21 cellular contexts compared by ENCODE assay signal in the genomic region with DNA sequence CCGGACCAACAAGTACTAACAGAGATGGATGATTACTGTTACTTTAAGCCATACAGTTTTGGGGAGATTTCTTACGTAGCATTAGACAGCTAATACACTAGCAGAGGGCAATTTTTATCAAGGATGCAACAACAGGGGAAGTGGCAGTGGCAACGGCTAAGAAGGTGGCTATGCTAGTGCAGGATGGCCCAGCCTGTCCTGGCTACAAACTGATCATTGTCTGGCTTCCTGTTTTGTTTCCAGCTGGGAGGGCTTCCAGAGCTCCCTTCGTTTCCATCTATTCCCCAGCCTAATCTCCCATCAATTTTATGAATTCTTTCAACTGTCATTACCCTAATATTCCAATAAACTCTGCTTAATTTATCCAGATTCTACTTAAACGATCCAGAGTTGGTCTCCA. TPM values are rescaled to one million over a fixed set of nuclear protein-coding genes. Genes with fewer than 3 reads are reported as not detected.
"Had no signal": no experiment of that assay in that cellular context is flagged by ENCODE, and none has a peak within 500 bp of the region (broad histone marks: within the 10 kb centered on the region; RNA-seq: fewer than 3 reads in every experiment).

No MANE protein-coding gene starts in this region.

- H3K27ac Mint-ChIP-seq: activated T-helper 1 cell treated with anti-CD3 and anti-CD28 coated beads, Interleukin-12 subunit alpha, Interleukin-12 subunit beta, Interleukin-2, Interleukin-4 antibody, amounts not matched to agents 30 ng/mL and 10 ng/mL and 1 ng/mL, durations not matched to agents 14 hours and 24 hours and 36 hours; stimulated activated naive B cell treated with anti-CD40 and anti-IgM and Interleukin-4, amounts not matched to agents 10 μg/mL and 1 μg/mL and 100 μg/mL, for 72 hours; WTC11 had no signal

- H3K4me3 Mint-ChIP-seq: activated T-helper 1 cell treated with anti-CD3 and anti-CD28 coated beads, Interleukin-12 subunit alpha, Interleukin-12 subunit beta, Interleukin-2, Interleukin-4 antibody, amounts not matched to agents 30 ng/mL and 10 ng/mL and 1 ng/mL, durations not matched to agents 14 hours and 24 hours and 36 hours; natural killer cell treated with Interleukin-12 subunit alpha and Interleukin-12 subunit beta and Interleukin-15 and Interleukin-18, amount 100 ng/mL, for 72 hours; stimulated activated naive B cell treated with anti-CD40 and anti-IgM and Interleukin-4, amounts not matched to agents 10 μg/mL and 1 μg/mL and 100 μg/mL, for 72 hours; WTC11 had no signal

- H3K27me3 ChIP-seq: right atrium auricular region, thyroid gland, vagina had no signal

- H3K9me3 Mint-ChIP-seq: activated T-helper 1 cell treated with anti-CD3 and anti-CD28 coated beads, Interleukin-12 subunit alpha, Interleukin-12 subunit beta, Interleukin-2, Interleukin-4 antibody, amounts not matched to agents 30 ng/mL and 10 ng/mL and 1 ng/mL, durations not matched to agents 14 hours and 24 hours and 36 hours; natural killer cell treated with Interleukin-12 subunit alpha and Interleukin-12 subunit beta and Interleukin-15 and Interleukin-18, amount 100 ng/mL, for 72 hours; stimulated activated naive B cell treated with anti-CD40 and anti-IgM and Interleukin-4, amounts not matched to agents 10 μg/mL and 1 μg/mL and 100 μg/mL, for 72 hours; WTC11 had no signal

- H3K27me3 Mint-ChIP-seq: natural killer cell treated with Interleukin-12 subunit alpha and Interleukin-12 subunit beta and Interleukin-15 and Interleukin-18, amount 100 ng/mL, for 72 hours; stimulated activated naive B cell treated with anti-CD40 and anti-IgM and Interleukin-4, amounts not matched to agents 10 μg/mL and 1 μg/mL and 100 μg/mL, for 72 hours had no signal

- H3K4me1 ChIP-seq: thyroid gland, vagina had no signal

- DNase-seq: activated CD4-positive, alpha-beta T cell treated with anti-CD3 and anti-CD28 coated beads for 48 hours; aorta; islet precursor cell; mesenchymal stem cell; nucleus accumbens; SHP77 treated with DMSO at 0.1 percent for 48 hours; stimulated activated CD4-positive, alpha-beta T cell treated with anti-CD3 and anti-CD28 coated beads, Interleukin-2, amount 100 ng/mL, for 48 hours; stimulated activated naive B cell treated with anti-CD40 and anti-IgM and Interleukin-4, amounts not matched to agents 10 μg/mL and 1 μg/mL and 100 μg/mL, for 72 hours; thyroid gland had no signal

- ATAC-seq: esophagus mucosa; left lobe of liver; natural killer cell treated with Interleukin-12 subunit alpha and Interleukin-12 subunit beta and Interleukin-15 and Interleukin-18, amount 100 ng/mL, for 72 hours; SK-N-SH treated with all-trans-retinoic acid at 6 μM for 48 hours; stimulated activated naive B cell treated with anti-CD40 and anti-IgM and Interleukin-4, amounts not matched to agents 10 μg/mL and 1 μg/mL and 100 μg/mL, for 72 hours; WTC11 had no signal

- H3K27ac ChIP-seq: right atrium auricular region, thyroid gland, vagina had no signal

- H3K4me3 ChIP-seq: right atrium auricular region, thyroid gland, vagina had no signal

- H3K9me3 ChIP-seq: right atrium auricular region, thyroid gland, vagina had no signal

- H3K4me1 Mint-ChIP-seq: WTC11 had no signal

RNA-seq across cellular contexts. Expression of gene PLA2G4F, which starts 16.0 kb away (rescaled TPM):
- total RNA-seq: activated T-helper 1 cell treated with anti-CD3 and anti-CD28 coated beads, Interleukin-12 subunit alpha, Interleukin-12 subunit beta, Interleukin-2, Interleukin-4 antibody, amounts not matched to agents 30 ng/mL and 10 ng/mL and 1 ng/mL, durations not matched to agents 14 hours and 24 hours and 36 hours; aorta; cerebellum; natural killer cell treated with Interleukin-12 subunit alpha and Interleukin-12 subunit beta and Interleukin-15 and Interleukin-18, amount 100 ng/mL, for 72 hours; posterior vena cava; skeletal muscle tissue; T-helper 1 cell treated with Interleukin-12 subunit alpha and Interleukin-12 subunit beta and Interleukin-4 antibody, amounts not matched to agents 30 ng/mL and 1 ng/mL, for 36 hours had no signal
